In genomic region chrX:142686653-142687283, GRCh38 we compare ENCODE assay signal across 23 cellular contexts.
"Had no signal": no experiment of that assay in that cellular context is flagged by ENCODE, and none has a peak within 500 bp of the region (broad histone marks: within the 10 kb centered on the region; RNA-seq: fewer than 3 reads in every experiment).

No MANE protein-coding gene starts in this region.

- DNase-seq: dermis blood vessel endothelial cell; erythroblast; foreskin keratinocyte; hippocampal formation; kidney glomerular epithelial cell; left lung; lower lobe of right lung; midbrain; psoas muscle; retina; spleen; stimulated activated CD4-positive, alpha-beta T cell treated with anti-CD3 and anti-CD28 coated beads, Interleukin-15, amount 100 ng/mL, for 24 hours; stimulated activated CD4-positive, alpha-beta T cell treated with anti-CD3 and anti-CD28 coated beads, Interleukin-1b, Interleukin-23, amount 100 ng/mL, for 48 hours; stimulated activated CD4-positive, alpha-beta T cell treated with anti-CD3 and anti-CD28 coated beads, Interleukin-4, amount 100 ng/mL, for 24 hours; tibial artery; upper lobe of left lung; uterus had no signal

- H3K4me3 Mint-ChIP-seq: memory B cell; natural killer cell treated with Interleukin-12 subunit alpha and Interleukin-12 subunit beta and Interleukin-15 and Interleukin-18, amount 100 ng/mL, for 72 hours; stimulated activated memory B cell treated with anti-CD40 and anti-IgM and Interleukin-4, amounts not matched to agents 10 μg/mL and 1 μg/mL and 100 μg/mL, for 72 hours; stimulated activated naive CD8-positive, alpha-beta T cell treated with anti-CD3 and anti-CD28 coated beads, Interleukin-15, Interleukin-2, amounts not matched to agents 100 ng/mL and 50 ng/mL, for 24 hours had no signal

- H3K27me3 ChIP-seq: foreskin keratinocyte, left lung, spleen, tibial artery, upper lobe of left lung, uterus had no signal

- H3K27me3 Mint-ChIP-seq: memory B cell; natural killer cell treated with Interleukin-12 subunit alpha and Interleukin-12 subunit beta and Interleukin-15 and Interleukin-18, amount 100 ng/mL, for 72 hours; stimulated activated memory B cell treated with anti-CD40 and anti-IgM and Interleukin-4, amounts not matched to agents 10 μg/mL and 1 μg/mL and 100 μg/mL, for 72 hours; stimulated activated naive CD8-positive, alpha-beta T cell treated with anti-CD3 and anti-CD28 coated beads, Interleukin-15, Interleukin-2, amounts not matched to agents 100 ng/mL and 50 ng/mL, for 24 hours had no signal

- H3K36me3 ChIP-seq: left lung, lower lobe of right lung, spleen, tibial artery, upper lobe of left lung, uterus had no signal

- H3K4me3 ChIP-seq: left lung, lower lobe of right lung, psoas muscle, spleen, tibial artery, upper lobe of left lung, uterus had no signal

- H3K9me3 Mint-ChIP-seq: memory B cell; natural killer cell treated with Interleukin-12 subunit alpha and Interleukin-12 subunit beta and Interleukin-15 and Interleukin-18, amount 100 ng/mL, for 72 hours; stimulated activated memory B cell treated with anti-CD40 and anti-IgM and Interleukin-4, amounts not matched to agents 10 μg/mL and 1 μg/mL and 100 μg/mL, for 72 hours; stimulated activated naive CD8-positive, alpha-beta T cell treated with anti-CD3 and anti-CD28 coated beads, Interleukin-15, Interleukin-2, amounts not matched to agents 100 ng/mL and 50 ng/mL, for 24 hours had no signal

- H3K27ac ChIP-seq: foreskin keratinocyte, left lung, lower lobe of right lung, parathyroid adenoma, psoas muscle, spleen, tibial artery, upper lobe of left lung, uterus had no signal

- H3K36me3 Mint-ChIP-seq: memory B cell; natural killer cell treated with Interleukin-12 subunit alpha and Interleukin-12 subunit beta and Interleukin-15 and Interleukin-18, amount 100 ng/mL, for 72 hours; stimulated activated memory B cell treated with anti-CD40 and anti-IgM and Interleukin-4, amounts not matched to agents 10 μg/mL and 1 μg/mL and 100 μg/mL, for 72 hours had no signal

- H3K9ac ChIP-seq: parathyroid adenoma had no signal

- H3K4me1 Mint-ChIP-seq: memory B cell; stimulated activated memory B cell treated with anti-CD40 and anti-IgM and Interleukin-4, amounts not matched to agents 10 μg/mL and 1 μg/mL and 100 μg/mL, for 72 hours had no signal

- H3K4me1 ChIP-seq: foreskin keratinocyte, left lung, lower lobe of right lung, parathyroid adenoma, psoas muscle, spleen, tibial artery, upper lobe of left lung, uterus had no signal

- H3K27ac Mint-ChIP-seq: memory B cell; natural killer cell treated with Interleukin-12 subunit alpha and Interleukin-12 subunit beta and Interleukin-15 and Interleukin-18, amount 100 ng/mL, for 72 hours; stimulated activated memory B cell treated with anti-CD40 and anti-IgM and Interleukin-4, amounts not matched to agents 10 μg/mL and 1 μg/mL and 100 μg/mL, for 72 hours; stimulated activated naive CD8-positive, alpha-beta T cell treated with anti-CD3 and anti-CD28 coated beads, Interleukin-15, Interleukin-2, amounts not matched to agents 100 ng/mL and 50 ng/mL, for 24 hours had no signal

- ATAC-seq: foreskin keratinocyte; left lung; lower lobe of right lung; natural killer cell treated with Interleukin-12 subunit alpha and Interleukin-12 subunit beta and Interleukin-15 and Interleukin-18, amount 100 ng/mL, for 72 hours; psoas muscle; sciatic nerve; stimulated activated memory B cell treated with anti-CD40 and anti-IgM and Interleukin-4, amounts not matched to agents 10 μg/mL and 1 μg/mL and 100 μg/mL, for 72 hours had no signal

- H3K9me3 ChIP-seq: left lung, lower lobe of right lung, psoas muscle, spleen, tibial artery, upper lobe of left lung, uterus had no signal
